1 cellular context compared by ENCODE assay signal in the genomic region with DNA sequence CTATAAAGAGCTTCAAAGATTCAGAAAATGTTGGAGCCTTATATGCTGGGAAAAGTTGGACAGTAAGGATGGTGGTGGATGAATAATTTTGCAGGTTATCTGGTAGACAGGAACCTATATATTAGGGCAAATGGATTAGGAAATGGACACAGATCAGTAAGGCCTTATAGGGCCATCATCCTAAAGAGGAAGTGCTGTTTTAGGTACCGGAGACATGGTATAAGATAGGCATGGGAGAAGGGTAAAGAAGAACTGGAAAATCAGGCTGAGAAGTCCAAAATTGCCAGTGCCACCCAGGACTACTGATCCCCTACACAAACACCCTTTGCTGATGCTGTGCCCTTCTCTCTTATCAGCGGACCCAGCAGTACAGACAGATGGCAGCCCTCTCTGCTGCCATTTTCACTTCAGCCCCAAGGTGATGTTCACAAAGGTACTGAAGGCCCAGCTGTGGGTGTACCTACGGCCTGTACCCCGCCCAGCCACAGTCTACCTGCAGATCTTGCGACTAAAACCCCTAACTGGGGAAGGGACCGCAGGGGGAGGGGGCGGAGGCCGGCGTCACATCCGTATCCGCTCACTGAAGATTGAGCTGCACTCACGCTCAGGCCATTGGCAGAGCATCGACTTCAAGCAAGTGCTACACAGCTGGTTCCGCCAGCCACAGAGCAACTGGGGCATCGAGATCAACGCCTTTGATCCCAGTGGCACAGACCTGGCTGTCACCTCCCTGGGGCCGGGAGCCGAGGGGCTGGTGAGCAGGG.
TF ChIP-seq lines count a peak whose summit lies in the region.

No MANE protein-coding gene starts in this region.

TF ChIP-seq in H1, 55 proteins besides CTCF, POLR2A, EP300 and RAD21:
- no peak for TF ChIP-seq KDM4A (IDR thresholded peaks at IDR 0.05; ENCODE audit: low read depth, low read length, severe bottlenecking)
- no peak; the same call in 1 of the 2 replicates for TF ChIP-seq POLR2AphosphoS5 (IDR thresholded peaks at IDR 0.05; ENCODE audit: low read depth, low read length)
- no peak for TF ChIP-seq E2F6 (IDR thresholded peaks at IDR 0.05)
- no peak for TF ChIP-seq TEAD4 (IDR thresholded peaks at IDR 0.05; ENCODE audit: low read depth, low read length)
- no peak for TF ChIP-seq CBX5 (IDR thresholded peaks at IDR 0.05; ENCODE audit: low read depth, low read length)
- TF ChIP-seq SIN3A (conservative IDR thresholded peaks at IDR 0.05 in 1 of 2, IDR thresholded peaks at IDR 0.05 in 1 of 2; ENCODE audit: low read depth in 1 of 2, low read length in 2 of 2), result no peak
- no peak for TF ChIP-seq SRF (IDR thresholded peaks at IDR 0.05; ENCODE audit: low read depth, low read length)
- no peak for TF ChIP-seq TAF1 (IDR thresholded peaks at IDR 0.05; ENCODE audit: low read depth, low read length)
- TF ChIP-seq, protein P1, sequence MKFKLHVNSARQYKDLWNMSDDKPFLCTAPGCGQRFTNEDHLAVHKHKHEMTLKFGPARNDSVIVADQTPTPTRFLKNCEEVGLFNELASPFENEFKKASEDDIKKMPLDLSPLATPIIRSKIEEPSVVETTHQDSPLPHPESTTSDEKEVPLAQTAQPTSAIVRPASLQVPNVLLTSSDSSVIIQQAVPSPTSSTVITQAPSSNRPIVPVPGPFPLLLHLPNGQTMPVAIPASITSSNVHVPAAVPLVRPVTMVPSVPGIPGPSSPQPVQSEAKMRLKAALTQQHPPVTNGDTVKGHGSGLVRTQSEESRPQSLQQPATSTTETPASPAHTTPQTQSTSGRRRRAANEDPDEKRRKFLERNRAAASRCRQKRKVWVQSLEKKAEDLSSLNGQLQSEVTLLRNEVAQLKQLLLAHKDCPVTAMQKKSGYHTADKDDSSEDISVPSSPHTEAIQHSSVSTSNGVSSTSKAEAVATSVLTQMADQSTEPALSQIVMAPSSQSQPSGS (IDR thresholded peaks at IDR 0.05; ENCODE audit: low read length), result no peak
- TF ChIP-seq SIX5 (IDR thresholded peaks at IDR 0.05; ENCODE audit: low read depth, low read length), result no peak
